Comparison of ENCODE assay signal across 1 cellular context in genomic region chr17:68061512-68062313, GRCh38.
TF ChIP-seq lines count a peak whose summit lies in the region.

No MANE protein-coding gene starts in this region.

TF ChIP-seq in HepG2, 621 proteins besides CTCF, POLR2A, EP300 and RAD21 (continued from another document):
- TF ChIP-seq ZNF800 (CRISPR knock-in tag; IDR thresholded peaks at IDR 0.05) (no peak), HMGA1 (CRISPR knock-in tag; conservative IDR thresholded peaks at IDR 0.05) (no peak), MLX (CRISPR knock-in tag; IDR thresholded peaks at IDR 0.05) (no peak), NAIF1 (CRISPR knock-in tag; IDR thresholded peaks at IDR 0.05; ENCODE audit: borderline replicate concordance) (no peak), DPF2 (CRISPR knock-in tag; IDR thresholded peaks at IDR 0.05; ENCODE audit: borderline replicate concordance, low read depth) (0 out of 2 replicates have a peak, but pooled peaks have one; percentile 20), PAXIP1 (CRISPR knock-in tag; conservative IDR thresholded peaks at IDR 0.05) (peak; percentile 25; the same call in 1 of the 2 replicates), TFDP1 (CRISPR knock-in tag; IDR thresholded peaks at IDR 0.05; ENCODE audit: borderline replicate concordance) (no peak), ZNF530 (CRISPR knock-in tag; IDR thresholded peaks at IDR 0.05; ENCODE audit: low read depth) (no peak), CSRNP2 (CRISPR knock-in tag; conservative IDR thresholded peaks at IDR 0.05; ENCODE audit: low read depth) (no peak), E2F5 (CRISPR knock-in tag; conservative IDR thresholded peaks at IDR 0.05) (no peak), UBTF (CRISPR knock-in tag; IDR thresholded peaks at IDR 0.05) (no peak), FOXJ3 (CRISPR knock-in tag; IDR thresholded peaks at IDR 0.05; ENCODE audit: borderline replicate concordance) (no peak)
